In genomic region chrX:56233682-56234081, GRCh38 we compare ENCODE assay signal across 8 cellular contexts. TPM values are rescaled to one million over a fixed set of nuclear protein-coding genes. Genes with fewer than 3 reads are reported as not detected.
DNase-seq lines count a peak whose midpoint lies in the region; ATAC-seq and TF ChIP-seq lines count a peak whose summit lies in the region.

No MANE protein-coding gene starts in this region.

- H3K4me1 Mint-ChIP-seq in H9: peaks cover 16% of the 10 kb centered on the region in 2 experiments
- H3K4me1 Mint-ChIP-seq in T-cell: peaks cover 14 to 25% (median 25%) of the 10 kb centered on the region in 3 donors

- no peak overlapping the region for H4K8ac ChIP-seq in H9 (replicated peaks; ENCODE audit: insufficient read length, low read depth, low read length)

- H3K4me1 ChIP-seq in H9 (ENCODE audit: insufficient read depth, low read length): peaks cover 2% of the 10 kb centered on the region; the same call in 1 of the 2 replicates
- no peaks in the 10 kb centered on the region for H3K4me1 ChIP-seq in osteoblast (ENCODE audit: insufficient read depth, low read length)

- POLR2A ChIA-PET in T-cell (lab: Charles Lee): no interaction called here

- no peaks in the 10 kb centered on the region for H3K79me2 ChIP-seq in H9 (ENCODE audit: insufficient read depth, low read length)
- no peaks in the 10 kb centered on the region for H3K79me2 ChIP-seq in osteoblast (ENCODE audit: insufficient read depth, low read length)

- no peak overlapping the region for H2AFZ ChIP-seq in H9 (ENCODE audit: low read length)
- H2AFZ ChIP-seq in osteoblast (ENCODE audit: low read length): peak overlapping the region; percentile 10

- no peaks in the 10 kb centered on the region for H3K27me3 Mint-ChIP-seq in H9 (ENCODE audit: low read depth)
- peaks cover 0 to 18% of the 10 kb centered on the region in 2 donors for H3K27me3 Mint-ChIP-seq in T-cell

- no peaks in the 10 kb centered on the region for H3K79me1 ChIP-seq in H9 (ENCODE audit: insufficient read depth, low read depth, low read length, poor library complexity, severe bottlenecking)

- H2BK20ac ChIP-seq in H9 (ENCODE audit: low read depth, low read length, poor library complexity, severe bottlenecking): no peak overlapping the region

- H3K9ac ChIP-seq in H9 (ENCODE audit: extremely low read depth, insufficient read length, low read length): no peak overlapping the region

- H3T11ph ChIP-seq in H9 (ENCODE audit: low read length): no peak overlapping the region

- H3K56ac ChIP-seq in H9 (ENCODE audit: insufficient read length, low read depth, low read length): no peak overlapping the region

- peaks cover 14% of the 10 kb centered on the region for H3K23me2 ChIP-seq in H9 (ENCODE audit: insufficient read length, low read depth, low read length, poor library complexity, severe bottlenecking)

- ATAC-seq in GM18508 (IDR thresholded peaks at IDR 0.05; ENCODE audit: insufficient read depth, unreplicated experiment) (peak; percentile 87), T-cell (replicated peaks in 1 of 4) (peak in 1 of 4 experiments; percentile 43)

- no peak overlapping the region for H4K91ac ChIP-seq in H9 (ENCODE audit: insufficient read length, low read depth, low read length)

- H3K4me2 ChIP-seq in H9 (ENCODE audit: insufficient read depth, insufficient read length, low read length) (peak overlapping the region; percentile 86), osteoblast (ENCODE audit: insufficient read depth, low read length) (no peak overlapping the region)

- no peaks in the 10 kb centered on the region; the same call in 1 of the 2 replicates for H3K27me3 ChIP-seq in H9 (ENCODE audit: insufficient read depth, low read length)
- H3K27me3 ChIP-seq in osteoblast (ENCODE audit: insufficient read depth, low read length): peaks cover 9% of the 10 kb centered on the region

- H3K14ac ChIP-seq in H9 (ENCODE audit: insufficient read depth, low read length): no peak overlapping the region

- TF ChIP-seq CTCF in H9 (conservative IDR thresholded peaks at IDR 0.05) (peak; percentile 42; the same call in 2 of the 3 replicates), fibroblast of villous mesenchyme (IDR thresholded peaks at IDR 0.05; ENCODE audit: insufficient read depth, low read depth, low read length) (no peak), osteoblast (IDR thresholded peaks at IDR 0.05; ENCODE audit: extremely low read depth, low read depth, low read length) (no peak)

- H3K4ac ChIP-seq in H9 (ENCODE audit: low read depth, low read length): no peak overlapping the region

- peak; percentile 84 for DNase-seq in H9
- no peak for DNase-seq in T-cell
- peak; percentile 25 for DNase-seq in fibroblast of villous mesenchyme (ENCODE audit: low read depth)
- no peak for DNase-seq in osteoblast (ENCODE audit: insufficient read length, low spot score, missing footprints)
- no peak for DNase-seq in UCSD-AML1 (lab: John Stamatoyannopoulos, UW; ENCODE audit: unreplicated experiment)
- no peak for DNase-seq in NCI-H1092 (lab: John Stamatoyannopoulos, UW)
- DNase-seq in dermis blood vessel endothelial cell: no peak

- H3K9me3 Mint-ChIP-seq in H9 (peaks cover 56 to 68% of the 10 kb centered on the region in 2 experiments), T-cell (no peaks in the 10 kb centered on the region)

- H4K20me1 ChIP-seq in H9 (ENCODE audit: control insufficient read depth, insufficient read depth, insufficient read length) (no peaks in the 10 kb centered on the region), osteoblast (ENCODE audit: insufficient read depth, low read length) (no peaks in the 10 kb centered on the region)

- H3K4me3 ChIP-seq in fibroblast of villous mesenchyme (ENCODE audit: low read depth, low read length) (peak overlapping the region; percentile 15), osteoblast (ENCODE audit: insufficient read depth, low read length) (no peak overlapping the region)

- H3K4me3 Mint-ChIP-seq in H9 (peak overlapping the region; percentile 76 to 84), T-cell (peak overlapping the region; percentile 76 to 83 (median 79))

- CTCF ChIA-PET in T-cell (lab: Charles Lee): interaction anchor here (0.6 to 1.4 kb wide), 2 partner anchors 16 to 49 kb away, joined by 3 to 4 read pairs; no protein-coding TSS in a partner anchor

- H4K5ac ChIP-seq in H9 (ENCODE audit: insufficient read length, low read depth, low read length): no peak overlapping the region

- H2BK5ac ChIP-seq in H9 (ENCODE audit: insufficient read length, low read length): no peak overlapping the region

- no peak overlapping the region for H2BK120ac ChIP-seq in H9 (ENCODE audit: low read depth, low read length, poor library complexity, severe bottlenecking)

- H2BK15ac ChIP-seq in H9 (ENCODE audit: low read depth, low read length): no peak overlapping the region

- H2BK12ac ChIP-seq in H9 (ENCODE audit: insufficient read length, low read depth, low read length): no peak overlapping the region

- H3K9me3 ChIP-seq in H9 (ENCODE audit: control insufficient read depth, low read depth, low read length): peaks cover 27% of the 10 kb centered on the region
- no peaks in the 10 kb centered on the region for H3K9me3 ChIP-seq in osteoblast (ENCODE audit: low read depth, low read length)

- no peaks in the 10 kb centered on the region for H3K36me3 ChIP-seq in osteoblast (ENCODE audit: insufficient read depth, low read length)

- no peak overlapping the region for H3K18ac ChIP-seq in H9 (ENCODE audit: insufficient read length, low read depth, low read length)

- H3K36me3 Mint-ChIP-seq in H9 (ENCODE audit: insufficient read depth in 1 of 3, low read depth in 3 of 3): peaks cover 3 to 9% (median 4%) of the 10 kb centered on the region in 3 experiments; a peak in 6 of 7 replicates
- no peaks in the 10 kb centered on the region for H3K36me3 Mint-ChIP-seq in T-cell

- H3K27ac Mint-ChIP-seq in H9 (no peak overlapping the region; a peak in 1 of 7 replicates), T-cell (no peak overlapping the region)

- no peak overlapping the region for H2AK5ac ChIP-seq in H9 (ENCODE audit: insufficient read length, low read length)

- no peak overlapping the region for H3K23ac ChIP-seq in H9 (ENCODE audit: insufficient read length, low read depth, low read length)

- whole genome bisulfite sequencing in H9 (ENCODE audit: extremely low coverage, insufficient read length, low lambda C conversion rate): no CpG with 5 or more reads among the region's 8 CpGs

- H3K27ac ChIP-seq in H9 (ENCODE audit: insufficient read length, low read depth, low read length) (no peak overlapping the region), osteoblast (ENCODE audit: low read depth, low read length) (no peak overlapping the region)

RNA-seq across cellular contexts. Expression of gene KLF8, which starts 1.5 kb away (rescaled TPM):
- 7.3 and 7.7 TPM in 2 replicates for total RNA-seq in H9 (2021)
- 1 to 10 TPM; 4.2 to 6.4 (median 4.3) TPM for total RNA-seq in T-cell
- 2.3 and 3.0 TPM in 2 replicates for total RNA-seq in fibroblast of villous mesenchyme
- 1.1 and 1.8 TPM in 2 replicates for total RNA-seq in osteoblast
- total RNA-seq in dermis blood vessel endothelial cell: 0.37 and 0.85 TPM in 2 replicates

Comparison
In these comparisons a context has a peak if more than half of its experiments do, and no peak if none do; other contexts are left out.
1. DNase-seq: peak in H9 (single experiment) and fibroblast of villous mesenchyme (single experiment); none in T-cell (0 of 34), osteoblast (single experiment), UCSD-AML1 (single experiment), NCI-H1092 (single experiment) and dermis blood vessel endothelial cell (single experiment).